9 cellular contexts compared by ENCODE assay signal in the genomic region with DNA sequence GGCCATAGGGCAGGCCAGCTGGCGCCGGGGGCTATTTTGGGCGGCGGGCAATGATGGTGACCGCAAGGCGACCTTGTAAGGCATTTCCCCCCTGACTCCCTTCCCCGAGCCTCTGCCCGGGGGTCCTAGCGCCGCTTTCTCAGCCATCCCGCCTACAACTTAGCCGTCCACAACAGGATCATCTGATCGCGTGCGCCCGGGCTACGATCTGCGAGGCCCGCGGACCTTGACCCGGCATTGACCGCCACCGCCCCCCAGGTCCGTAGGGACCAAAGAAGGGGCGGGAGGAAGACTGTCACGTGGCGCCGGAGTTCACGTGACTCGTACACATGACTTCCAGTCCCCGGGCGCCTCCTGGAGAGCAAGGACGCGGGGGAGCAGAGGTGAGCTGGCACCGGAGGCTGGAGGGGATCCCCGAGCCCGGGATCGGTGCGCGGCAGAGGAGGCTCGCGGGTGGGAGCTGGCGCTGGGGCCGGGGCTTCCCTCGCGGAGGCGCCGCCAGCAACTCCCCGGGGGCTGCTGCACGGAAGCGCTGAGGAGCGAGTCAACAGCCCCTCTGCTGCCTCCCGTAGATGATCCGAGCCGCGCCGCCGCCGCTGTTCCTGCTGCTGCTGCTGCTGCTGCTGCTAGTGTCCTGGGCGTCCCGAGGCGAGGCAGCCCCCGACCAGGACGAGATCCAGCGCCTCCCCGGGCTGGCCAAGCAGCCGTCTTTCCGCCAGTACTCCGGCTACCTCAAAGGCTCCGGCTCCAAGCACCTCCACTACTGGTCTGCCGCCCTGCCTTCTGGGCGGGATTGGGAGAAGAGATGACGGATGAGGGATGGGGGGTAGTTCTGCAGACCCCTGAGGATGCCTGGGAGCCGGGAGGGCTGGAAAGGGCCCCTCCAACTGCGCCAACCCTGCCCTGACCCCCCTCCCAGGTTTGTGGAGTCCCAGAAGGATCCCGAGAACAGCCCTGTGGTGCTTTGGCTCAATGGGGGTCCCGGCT. TPM values are rescaled to one million over a fixed set of nuclear protein-coding genes. Genes with fewer than 3 reads are reported as not detected.
DNase-seq lines count a peak whose midpoint lies in the region; ATAC-seq and FAIRE-seq lines count a peak whose summit lies in the region.
"Had no signal": no experiment of that assay in that cellular context is flagged by ENCODE, and none has a peak within 500 bp of the region (broad histone marks: within the 10 kb centered on the region; RNA-seq: fewer than 3 reads in every experiment).

A gene (plus strand): TSS at position 339 of the 987 bp plus-strand sequence. CDS start 234 bp downstream, at position 573.
A gene with protein sequence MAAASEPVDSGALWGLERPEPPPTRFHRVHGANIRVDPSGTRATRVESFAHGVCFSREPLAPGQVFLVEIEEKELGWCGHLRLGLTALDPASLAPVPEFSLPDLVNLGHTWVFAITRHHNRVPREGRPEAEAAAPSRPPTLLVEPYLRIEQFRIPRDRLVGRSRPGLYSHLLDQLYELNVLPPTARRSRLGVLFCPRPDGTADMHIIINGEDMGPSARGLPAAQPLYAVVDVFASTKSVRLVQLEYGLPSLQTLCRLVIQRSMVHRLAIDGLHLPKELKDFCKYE (minus strand): TSS at position 212 of the 987 bp plus-strand sequence. CDS start 217 bp downstream, outside the sequence.

- no peaks in the 10 kb centered on the region for H3K9me3 ChIP-seq in BLaER1

- peak; percentile 66 for FAIRE-seq in GM19239 (lab: Jason Lieb, UNC)
- FAIRE-seq: endometrium had no signal

- peaks cover 57% of the 10 kb centered on the region for H3K36me3 ChIP-seq in BLaER1

- ATAC-seq in HG03457 (IDR thresholded peaks at IDR 0.05; ENCODE audit: unreplicated experiment), result peak; percentile 47

- H3K27me3 ChIP-seq in BLaER1, result no peaks in the 10 kb centered on the region

- H3K4me3 ChIP-seq in BLaER1, result peak within 1 kb of the TSS; percentile 85

- peak within 1 kb of the TSS; percentile 85 for H3K9ac ChIP-seq in BLaER1

- peaks cover 17% of the 10 kb centered on the region for H4K20me1 ChIP-seq in BLaER1

- peaks cover 41% of the 10 kb centered on the region for H3K4me1 ChIP-seq in BLaER1

- DNase-seq in GM19239 (ENCODE audit: insufficient read length, low spot score) (peak; percentile 96), NCI-H82 (lab: John Stamatoyannopoulos, UW) (peak; percentile 95), lung microvascular endothelial cell (ENCODE audit: low read depth in 2 of 2) (peak; percentile 93)
- DNase-seq in activated CD8-positive, alpha-beta memory T cell treated with anti-CD3 and anti-CD28 coated beads for 1 hour (ENCODE audit: extremely low read depth in 1 of 2, low read depth in 1 of 2), result peak; percentile 61 to 74
- peak; percentile 81 for DNase-seq in effector CD4-positive, alpha-beta T cell
- DNase-seq in stimulated activated CD4-positive, alpha-beta T cell treated with anti-CD3 and anti-CD28 coated beads, TNF-alpha, amount 100 ng/mL, for 4 hours (ENCODE audit: low read depth in 3 of 3), result peak; percentile 76 to 79 (median 79)

- H3K4me2 ChIP-seq in BLaER1, result peak within 1 kb of the TSS; percentile 100

- H3K27ac ChIP-seq in BLaER1, result peak within 1 kb of the TSS; percentile 89

RNA-seq across cellular contexts. Expression of the first gene that starts in this region (rescaled TPM):
- 40.8 and 64.1 TPM in 2 replicates for total RNA-seq in lung microvascular endothelial cell

RNA-seq across cellular contexts. Expression of the second gene that starts in this region (rescaled TPM):
- 2.2 and 3.0 TPM in 2 replicates for total RNA-seq in lung microvascular endothelial cell

Comparison
In these comparisons a context has a peak if more than half of its experiments do, and no peak if none do; other contexts are left out.
1. Peak in every context shown above with its lines: DNase-seq, ATAC-seq, H3K4me3 ChIP-seq and H3K27ac ChIP-seq.